ENCODE assay signal across 8 cellular contexts in the genomic region with DNA sequence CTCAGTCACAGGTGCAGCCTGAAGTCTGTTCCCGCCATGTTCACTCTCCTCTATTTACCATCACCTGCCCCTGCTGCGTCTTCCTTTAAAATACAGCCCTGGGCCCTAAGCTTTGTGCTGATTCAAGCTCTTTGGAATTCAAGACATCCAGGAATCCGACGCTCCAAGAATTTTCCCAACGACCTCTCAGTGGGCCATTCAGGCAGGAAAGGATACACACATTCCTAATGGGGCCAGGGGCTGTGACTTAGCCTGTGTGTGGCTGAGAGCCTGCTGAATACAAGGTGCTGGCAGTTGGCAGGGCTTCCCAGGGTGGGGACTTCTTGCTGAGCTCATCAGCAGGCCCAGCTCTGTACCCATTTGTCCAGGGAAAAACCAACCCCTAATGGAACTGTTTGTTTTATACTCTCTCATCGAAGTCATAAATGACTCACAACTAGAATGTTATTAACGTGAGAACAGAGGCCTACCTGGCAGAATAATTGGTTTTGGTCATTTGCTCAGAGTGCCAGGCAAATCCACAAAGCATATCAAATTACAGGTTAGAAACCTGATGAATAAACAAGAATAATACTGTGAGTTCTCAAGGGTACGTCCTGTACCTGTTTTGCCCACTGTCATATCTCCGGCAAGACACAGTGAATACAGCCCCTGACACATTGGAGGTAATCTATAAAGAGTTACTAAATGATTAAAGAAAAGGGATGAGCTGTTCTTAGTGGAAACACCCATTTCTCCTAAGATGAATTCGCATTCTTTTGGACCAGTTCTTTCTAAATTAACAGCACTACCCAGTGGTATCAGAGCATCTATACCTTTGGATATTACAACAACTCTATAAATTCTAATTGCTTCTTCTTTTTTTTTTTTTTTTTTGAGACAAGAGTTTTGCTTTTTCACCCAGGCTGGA. TPM values are rescaled to one million over a fixed set of nuclear protein-coding genes. Genes with fewer than 3 reads are reported as not detected.
DNase-seq lines count a peak whose midpoint lies in the region; ATAC-seq and TF ChIP-seq lines count a peak whose summit lies in the region.

No MANE protein-coding gene starts in this region.

- no peaks in the 10 kb centered on the region for H3K9me3 ChIP-seq in AG04450 (ENCODE audit: control insufficient read depth, insufficient read depth, low read length)
- H3K9me3 ChIP-seq in RWPE2 (ENCODE audit: severe bottlenecking) = no peaks in the 10 kb centered on the region
- H3K9me3 ChIP-seq in sigmoid colon = no peaks in the 10 kb centered on the region

- no peaks in the 10 kb centered on the region for H3K27me3 ChIP-seq in AG04450 (ENCODE audit: control insufficient read depth, insufficient read depth, low read length)
- no peaks in the 10 kb centered on the region for H3K27me3 ChIP-seq in RWPE2 (ENCODE audit: insufficient read depth, poor library complexity, severe bottlenecking)
- H3K27me3 ChIP-seq in foreskin keratinocyte = no peaks in the 10 kb centered on the region
- no peaks in the 10 kb centered on the region for H3K27me3 ChIP-seq in sigmoid colon

- H3K27ac ChIP-seq in AG04450 (ENCODE audit: low read depth, low read length) (peak overlapping the region; percentile 95), RWPE2 (ENCODE audit: poor library complexity, severe bottlenecking) (peak overlapping the region; percentile 98), foreskin keratinocyte (peak overlapping the region; percentile 93), sigmoid colon (peak overlapping the region in 3 of 4 donors; percentile 24 to 67 (median 58)), substantia nigra (ENCODE audit: low read depth, low read length, poor library complexity, severe bottlenecking) (no peak overlapping the region)

- peaks cover 18% of the 10 kb centered on the region for H3K36me3 ChIP-seq in RWPE2 (ENCODE audit: low read depth)
- no peaks in the 10 kb centered on the region for H3K36me3 ChIP-seq in sigmoid colon

- ATAC-seq in RWPE2 (ENCODE audit: low read depth) (peak; percentile 92), foreskin keratinocyte (peak; percentile 93), GM19467 (IDR thresholded peaks at IDR 0.05; ENCODE audit: unreplicated experiment) (no peak)

- TF ChIP-seq CTCF in AG04450 (IDR thresholded peaks at IDR 0.05; ENCODE audit: low read depth, low read length) = no peak
- peak; percentile 9 for TF ChIP-seq CTCF in RWPE2 (IDR thresholded peaks at IDR 0.05; ENCODE audit: poor library complexity, severe bottlenecking)
- TF ChIP-seq CTCF in foreskin keratinocyte (conservative IDR thresholded peaks at IDR 0.05) = no peak
- TF ChIP-seq CTCF in sigmoid colon (IDR thresholded peaks at IDR 0.05) = no peak

- no peak for TF ChIP-seq POLR2A in sigmoid colon (IDR thresholded peaks at IDR 0.05)
- no peak for TF ChIP-seq POLR2A in erythroblast (IDR thresholded peaks at IDR 0.05; ENCODE audit: low read length)

- CTCF ChIA-PET in AG04450 (lab: Charles Lee) = interaction anchor here (1.5 to 2.2 kb wide), 2 partner anchors 33 to 62 kb away, joined by 3 to 16 read pairs; no protein-coding TSS in a partner anchor
- CTCF ChIA-PET in HEK293T (lab: Yijun Ruan, JAX) = interaction anchor here (0.5 to 2.4 kb wide), 4 partner anchors 19 to 59 kb away, joined by 3 to 12 read pairs (median 4); no protein-coding TSS in a partner anchor

- 31 to 59% methylated on average over 10 of the region's 10 CpGs for WGBS in sigmoid colon, 2 donors

- H3K4me3 ChIP-seq in AG04450 (ENCODE audit: low read depth, low read length) (no peak overlapping the region), RWPE2 (ENCODE audit: severe bottlenecking) (no peak overlapping the region), sigmoid colon (no peak overlapping the region)

- peak; percentile 70 for DNase-seq in AG04450 (ENCODE audit: low read depth, low spot score)
- DNase-seq in HEK293T (ENCODE audit: extremely low spot score) = peak; percentile 37
- peak; percentile 99 for DNase-seq in RWPE2 (ENCODE audit: low spot score)
- DNase-seq in foreskin keratinocyte = peak; percentile 99
- DNase-seq in sigmoid colon = peak; percentile 62
- no peak for DNase-seq in erythroblast (lab: John Stamatoyannopoulos, UW)
- no peak for DNase-seq in substantia nigra (lab: John Stamatoyannopoulos, UW)

- POLR2A ChIA-PET in AG04450 (lab: Yijun Ruan, JAX) = interaction anchor here (0.6 to 1.5 kb wide), 13 partner anchors 12 to 340 kb away, joined by 3 to 11 read pairs (median 5); a partner anchor contains a TSS
- POLR2A ChIA-PET in HEK293T (lab: Yijun Ruan, JAX) = interaction anchor here (0.6 to 2.7 kb wide), 6 partner anchors 12 to 200 kb away, joined by 3 to 11 read pairs (median 4); a partner anchor contains a TSS

- intact Hi-C loops in sigmoid colon (cut with DNase I) = no loop called here

- TF ChIP-seq EP300 in sigmoid colon (IDR thresholded peaks at IDR 0.05) = no peak

- peaks cover 40% of the 10 kb centered on the region for H3K4me1 ChIP-seq in RWPE2 (ENCODE audit: insufficient read depth, poor library complexity, severe bottlenecking)
- peaks cover 18% of the 10 kb centered on the region for H3K4me1 ChIP-seq in foreskin keratinocyte
- H3K4me1 ChIP-seq in sigmoid colon = peaks cover 0 to 32% (median 15%) of the 10 kb centered on the region in 4 donors

TF ChIP-seq in HEK293T, 16 proteins besides CTCF, POLR2A, EP300 and RAD21:
- TF ChIP-seq FOXM1 (IDR thresholded peaks at IDR 0.05; ENCODE audit: borderline replicate concordance) = no peak
- no peak for TF ChIP-seq FOXA1 (IDR thresholded peaks at IDR 0.05)
- TF ChIP-seq ELF4 (IDR thresholded peaks at IDR 0.05) = no peak
- TF ChIP-seq CTBP1 (IDR thresholded peaks at IDR 0.05; ENCODE audit: borderline replicate concordance) = peak; percentile 11; the same call in 1 of the 2 replicates
- no peak for TF ChIP-seq ARNT (IDR thresholded peaks at IDR 0.05)

RNA-seq across cellular contexts. Expression of a gene that starts 12.6 kb away (rescaled TPM):
- 90.9 and 121 TPM in 2 replicates for polyA plus RNA-seq in AG04450 (2011; rRNA removed)
- 58.2 and 120 TPM in 2 replicates for polyA minus RNA-seq in AG04450 (2011; rRNA and poly(A)+ RNA removed)
- 67.3 and 68.2 TPM in 2 replicates for total RNA-seq in foreskin keratinocyte
- polyA plus RNA-seq in foreskin keratinocyte = 37.8 and 42.1 TPM in 2 replicates
- 10 to 100 TPM; 35.7 to 64.5 (median 39.6) TPM for total RNA-seq in sigmoid colon
- 10 to 100 TPM; 44.6 to 73.1 (median 64.3) TPM for polyA plus RNA-seq in sigmoid colon

RNA-seq across cellular contexts. Expression of a gene that starts 52.9 kb away (rescaled TPM):
- polyA plus RNA-seq in AG04450 (2011; rRNA removed) = 4,621 and 5,651 TPM in 2 replicates
- polyA minus RNA-seq in AG04450 (2011; rRNA and poly(A)+ RNA removed) = 1,051 and 1,085 TPM in 2 replicates
- total RNA-seq in foreskin keratinocyte = 7,809 and 8,573 TPM in 2 replicates
- 12,196 and 12,994 TPM in 2 replicates for polyA plus RNA-seq in foreskin keratinocyte
- total RNA-seq in sigmoid colon = 1,000 to 10,000 TPM; 1,887 to 2,459 (median 2,033) TPM
- polyA plus RNA-seq in sigmoid colon = 1,000 to 10,000 TPM; 3,723 to 4,314 (median 4,173) TPM

Comparison
In these comparisons a context has a peak if more than half of its experiments do, and no peak if none do; other contexts are left out.
1. DNase-seq: peak in AG04450 (single experiment), HEK293T (single experiment), RWPE2 (single experiment), foreskin keratinocyte (2 of 2) and sigmoid colon (single experiment); none in erythroblast (0 of 2) and substantia nigra (0 of 49).